Comparison of ENCODE assay signal across 10 cellular contexts in the genomic region with DNA sequence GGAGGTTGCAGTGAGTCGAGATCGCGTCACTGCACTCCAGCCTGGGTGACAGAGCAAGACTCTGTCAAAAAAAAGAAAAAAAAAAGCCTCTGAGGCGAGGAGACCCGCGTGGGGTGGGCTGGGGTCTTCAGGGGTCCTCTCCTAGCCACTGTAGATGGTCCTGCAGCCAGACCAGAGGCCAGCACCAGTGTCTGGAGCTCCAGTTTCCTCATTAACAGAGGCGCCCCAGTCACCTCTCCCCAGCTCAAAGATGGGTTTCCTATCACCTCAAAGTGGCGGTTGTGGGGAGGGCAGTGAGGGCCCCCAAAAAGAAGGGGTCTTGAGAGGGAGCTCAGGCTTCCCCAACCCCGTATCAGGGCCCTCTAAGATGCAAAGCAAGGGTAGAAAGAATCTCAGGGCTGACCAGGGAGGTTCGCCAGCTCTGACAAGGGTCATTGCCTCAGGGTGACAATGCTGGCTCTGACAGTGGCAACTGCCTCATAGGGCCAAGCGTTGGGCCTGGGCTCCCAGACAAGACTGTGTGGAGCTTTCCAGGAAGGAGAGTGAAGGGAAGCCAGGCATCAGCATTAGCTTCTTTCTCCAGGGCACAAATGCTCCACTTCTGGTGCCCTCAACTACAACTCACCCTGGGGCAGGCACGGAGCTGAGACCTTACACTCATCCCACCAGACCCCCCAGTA. TPM values are rescaled to one million over a fixed set of nuclear protein-coding genes. Genes with fewer than 3 reads are reported as not detected.
DNase-seq lines count a peak whose midpoint lies in the region; ATAC-seq, FAIRE-seq and TF ChIP-seq lines count a peak whose summit lies in the region.
"Had no signal": no experiment of that assay in that cellular context is flagged by ENCODE, and none has a peak within 500 bp of the region (broad histone marks: within the 10 kb centered on the region; RNA-seq: fewer than 3 reads in every experiment).

No MANE protein-coding gene starts in this region.

- WGBS in IMR-90 (ENCODE audit: extremely low coverage in 2 of 2, insufficient read length in 1 of 2), 2 experiments, result no CpG with 5 or more reads among the region's 12 CpGs
- WGBS in psoas muscle, 3 donors, result 69 to 74% (median 72%) methylated on average over 12 of the region's 12 CpGs

- in situ Hi-C loops in IMR-90 (cut with MboI; ENCODE audit: low sequenced_read_pairs), result no loop called here
- in situ Hi-C loops in GM13977 (cut with MboI; ENCODE audit: low pct_unique_long_range_greater_than_20kb, low sequenced_read_pairs, unreplicated experiment), result no loop called here

- no peak overlapping the region for H3K56ac ChIP-seq in IMR-90 (ENCODE audit: extremely low read depth, insufficient read depth, low read length)

- peak overlapping the region; percentile 54; the same call in 1 of the 2 replicates for H3K23ac ChIP-seq in IMR-90 (ENCODE audit: low read depth, low read length)

- no peaks in the 10 kb centered on the region for H3K9me3 Mint-ChIP-seq in activated CD4-positive, alpha-beta memory T cell treated with anti-CD3 and anti-CD28 coated beads, Interleukin-2, amount 10 ng/mL, durations not matched to agents 7 days and 5 days

- H2BK15ac ChIP-seq in IMR-90 (ENCODE audit: low read depth, low read length), result no peak overlapping the region

- DNase-seq in IMR-90 (no peak), left ventricle myocardium inferior (peak; percentile 59), psoas muscle (no peak), GM13977 (ENCODE audit: low spot score) (no peak), SW480 (ENCODE audit: low spot score) (no peak), DMS153 treated with DMSO at 0.1 percent for 48 hours (lab: John Stamatoyannopoulos, UW; ENCODE audit: unreplicated experiment) (no peak), HTR-8/SVneo (ENCODE audit: insufficient read length, low spot score) (no peak)
- no peak for DNase-seq in activated CD4-positive, alpha-beta memory T cell treated with anti-CD3 and anti-CD28 coated beads, Interleukin-2, amount 10 ng/mL, durations not matched to agents 7 days and 5 days
- DNase-seq: Kasumi-1 had no signal

- H2AK5ac ChIP-seq in IMR-90 (ENCODE audit: low read depth, low read length), result peak overlapping the region; percentile 12; the same call in 1 of the 2 replicates

- peaks cover 72% of the 10 kb centered on the region for H4K20me1 ChIP-seq in IMR-90 (ENCODE audit: insufficient read depth, low read length)

- FAIRE-seq in HTR-8/SVneo (lab: Jason Lieb, UNC), result no peak

- TF ChIP-seq RAD21 in IMR-90 (IDR thresholded peaks at IDR 0.05; ENCODE audit: low read length), result no peak

- dilution Hi-C loops in IMR-90 (cut with HindIII; ENCODE audit: low sequenced_read_pairs, unreplicated experiment), result no loop called here

- no peak overlapping the region for H4K8ac ChIP-seq in IMR-90 (ENCODE audit: low read depth in 2 of 2, low read length in 2 of 2)

- POLR2A ChIA-PET in IMR-90 (lab: Charles Lee; ENCODE audit: unreplicated experiment), result interaction anchor here (0.6 to 0.7 kb wide), 2 partner anchors 9 to 14 kb away, joined by 3 to 5 read pairs; no protein-coding TSS in a partner anchor
- POLR2A ChIA-PET in activated CD4-positive, alpha-beta memory T cell treated with anti-CD3 and anti-CD28 coated beads, Interleukin-2, amount 10 ng/mL, durations not matched to agents 7 days and 5 days (lab: Charles Lee), result interaction anchor here (0.6 to 19.2 kb wide), 19 partner anchors 10 to 188 kb away, joined by 3 to 905 read pairs (median 9); partner anchors contain the start of genes FBXW11, STK10 and UBTD2

- no TSS peak for BruUV-seq in IMR-90 (replicated peaks; lab: Mats Ljungman, UMichigan)

- H3K36me3 Mint-ChIP-seq in activated CD4-positive, alpha-beta memory T cell treated with anti-CD3 and anti-CD28 coated beads, Interleukin-2, amount 10 ng/mL, durations not matched to agents 7 days and 5 days (ENCODE audit: low read depth), result peaks cover 91% of the 10 kb centered on the region

- H3K14ac ChIP-seq in IMR-90 (replicated peaks; ENCODE audit: low read depth, low read length), result no peak overlapping the region; the same call in 1 of the 2 replicates

- peaks cover 4% of the 10 kb centered on the region for H3K4me1 ChIP-seq in IMR-90 (ENCODE audit: control insufficient read depth, insufficient read depth, low read length)
- peaks cover 66% of the 10 kb centered on the region for H3K4me1 ChIP-seq in left ventricle myocardium inferior
- peaks cover 32% of the 10 kb centered on the region for H3K4me1 ChIP-seq in psoas muscle

- H3K4me2 ChIP-seq in IMR-90 (ENCODE audit: low read depth, low read length), result no peak overlapping the region

- H3K9me3 ChIP-seq in IMR-90 (ENCODE audit: control insufficient read depth, insufficient read depth, low read length), result no peaks in the 10 kb centered on the region
- no peaks in the 10 kb centered on the region for H3K9me3 ChIP-seq in left ventricle myocardium inferior (replicated peaks)
- no peaks in the 10 kb centered on the region for H3K9me3 ChIP-seq in psoas muscle

- H3K4me3 ChIP-seq in IMR-90 (ENCODE audit: insufficient read depth, low read depth, low read length) (no peak overlapping the region), left ventricle myocardium inferior (no peak overlapping the region), psoas muscle (no peak overlapping the region)

- H3K27ac ChIP-seq in IMR-90 (ENCODE audit: insufficient read depth, low read length), result no peak overlapping the region
- H3K27ac ChIP-seq in left ventricle myocardium inferior (replicated peaks), result peak overlapping the region; percentile 72
- peak overlapping the region; percentile 19 for H3K27ac ChIP-seq in psoas muscle

- intact Hi-C loops in IMR-90 (cut with micrococcal nuclease), result no loop called here
- intact Hi-C loops in left ventricle myocardium inferior (cut with micrococcal nuclease), result no loop called here
- intact Hi-C loops in psoas muscle (cut with DNase I), result no loop called here

- CTCF ChIA-PET in IMR-90 (lab: Yijun Ruan, JAX), result interaction anchor here (1.9 kb wide), 1 partner anchor 11 kb away, joined by 5 read pairs; no protein-coding TSS in a partner anchor
- CTCF ChIA-PET in activated CD4-positive, alpha-beta memory T cell treated with anti-CD3 and anti-CD28 coated beads, Interleukin-2, amount 10 ng/mL, durations not matched to agents 7 days and 5 days (lab: Charles Lee), result interaction anchor here (1.0 to 13.1 kb wide), 12 partner anchors 13 to 261 kb away, joined by 3 to 254 read pairs (median 8); partner anchors contain the start of genes FBXW11, STK10 and UBTD2

- H3K18ac ChIP-seq in IMR-90 (ENCODE audit: low read depth, low read length), result no peak overlapping the region

- no peak overlapping the region for H3K9ac ChIP-seq in IMR-90 (ENCODE audit: low read depth, low read length)

- H3K27ac Mint-ChIP-seq in activated CD4-positive, alpha-beta memory T cell treated with anti-CD3 and anti-CD28 coated beads, Interleukin-2, amount 10 ng/mL, durations not matched to agents 7 days and 5 days, result peak overlapping the region; percentile 96

- TF ChIP-seq CTCF in IMR-90 (conservative IDR thresholded peaks at IDR 0.05; ENCODE audit: low read depth, low read length) (no peak), left ventricle myocardium inferior (IDR thresholded peaks at IDR 0.05; ENCODE audit: borderline replicate concordance) (no peak), psoas muscle (IDR thresholded peaks at IDR 0.05) (no peak), GM13977 (IDR thresholded peaks at IDR 0.05; ENCODE audit: extremely low read depth, insufficient read depth, missing control alignments) (no peak)

- no peaks in the 10 kb centered on the region for H3K27me3 Mint-ChIP-seq in activated CD4-positive, alpha-beta memory T cell treated with anti-CD3 and anti-CD28 coated beads, Interleukin-2, amount 10 ng/mL, durations not matched to agents 7 days and 5 days

- no peak overlapping the region for H2BK120ac ChIP-seq in IMR-90 (ENCODE audit: low read depth, low read length)

- H3K9me1 ChIP-seq in IMR-90 (ENCODE audit: insufficient read depth, low read length), result peaks cover 42% of the 10 kb centered on the region

- peaks cover 96% of the 10 kb centered on the region for H3K4me1 Mint-ChIP-seq in activated CD4-positive, alpha-beta memory T cell treated with anti-CD3 and anti-CD28 coated beads, Interleukin-2, amount 10 ng/mL, durations not matched to agents 7 days and 5 days

- no peak for TF ChIP-seq POLR2A in IMR-90 (IDR thresholded peaks at IDR 0.05; ENCODE audit: low read depth, low read length)

- H3K4me3 Mint-ChIP-seq in activated CD4-positive, alpha-beta memory T cell treated with anti-CD3 and anti-CD28 coated beads, Interleukin-2, amount 10 ng/mL, durations not matched to agents 7 days and 5 days, result peak overlapping the region; percentile 87

- ATAC-seq in IMR-90 (ENCODE audit: low read depth) (peak; percentile 15; the same call in 1 of the 2 replicates), psoas muscle (peak in 3 of 4 donors; percentile 66 to 84 (median 75))

- H2AFZ ChIP-seq in IMR-90 (replicated peaks; ENCODE audit: low read length, poor library complexity), result peak overlapping the region; percentile 52

- H3K27me3 ChIP-seq in IMR-90 (ENCODE audit: control insufficient read depth, insufficient read depth, low read length) (no peaks in the 10 kb centered on the region), left ventricle myocardium inferior (ENCODE audit: low read depth) (no peaks in the 10 kb centered on the region), psoas muscle (ENCODE audit: insufficient read depth in 3 of 3, low read length in 2 of 3) (no peaks in the 10 kb centered on the region)

- no peak overlapping the region for H3K4ac ChIP-seq in IMR-90 (ENCODE audit: low read depth, low read length)

- H2BK5ac ChIP-seq in IMR-90 (ENCODE audit: low read depth, low read length, poor library complexity, severe bottlenecking), result no peak overlapping the region

- H4K5ac ChIP-seq in IMR-90 (ENCODE audit: low read depth, low read length), result no peak overlapping the region

- H3K79me1 ChIP-seq in IMR-90 (ENCODE audit: low read depth in 1 of 2, low read length in 2 of 2), result peaks cover 45 to 83% of the 10 kb centered on the region in 2 experiments

- H4K91ac ChIP-seq in IMR-90 (ENCODE audit: insufficient read depth, low read depth, low read length), result no peak overlapping the region

- H3K36me3 ChIP-seq in IMR-90 (ENCODE audit: control insufficient read depth, insufficient read depth, low read length) (peaks cover 6% of the 10 kb centered on the region; the same call in 1 of the 2 replicates), left ventricle myocardium inferior (no peaks in the 10 kb centered on the region), psoas muscle (ENCODE audit: insufficient read depth in 1 of 2, low read depth in 1 of 2) (no peaks in the 10 kb centered on the region)

- no peak overlapping the region for H2BK20ac ChIP-seq in IMR-90 (ENCODE audit: low read depth, low read length)

- peak overlapping the region; percentile 73 for H2AK9ac ChIP-seq in IMR-90 (replicated peaks; ENCODE audit: low read depth, low read length, poor library complexity)

RNA-seq across cellular contexts. Expression of gene STK10, which starts 15.0 kb away (rescaled TPM):
- 15.4 and 16.4 TPM in 2 replicates for total RNA-seq in IMR-90 (2012; rRNA removed)
- 17.8 and 18.5 TPM in 2 replicates for polyA plus RNA-seq in IMR-90 (2012; rRNA removed)
- polyA plus RNA-seq in IMR-90 (2012; cell fraction: cytosol; rRNA removed), result 8.9 and 15.5 TPM in 2 replicates
- polyA plus RNA-seq in IMR-90 (2012; cell fraction: nucleus; rRNA removed; ENCODE audit: low replicate concordance), result 49.7 and 83.4 TPM in 2 replicates
- total RNA-seq in activated CD4-positive, alpha-beta memory T cell treated with anti-CD3 and anti-CD28 coated beads, Interleukin-2, amount 10 ng/mL, durations not matched to agents 7 days and 5 days, result 100 to 1,000 TPM; 301 to 316 TPM
- 5.3 TPM for total RNA-seq in left ventricle myocardium inferior
- total RNA-seq in psoas muscle, result 1 to 10 TPM; 6.1 to 8.6 (median 6.6) TPM
- 1 to 10 TPM; 1.9 to 6.4 (median 3.7) TPM for polyA plus RNA-seq in psoas muscle

RNA-seq across cellular contexts. Expression of gene EFCAB9, which starts 20.9 kb away (rescaled TPM):
- total RNA-seq in IMR-90 (2012; rRNA removed), result not detected in 2 replicates
- not detected in 2 replicates for polyA plus RNA-seq in IMR-90 (2012; rRNA removed)
- polyA plus RNA-seq in IMR-90 (2012; cell fraction: cytosol; rRNA removed), result not detected in 2 replicates
- not detected in 2 replicates for polyA plus RNA-seq in IMR-90 (2012; cell fraction: nucleus; rRNA removed; ENCODE audit: low replicate concordance)
- total RNA-seq in activated CD4-positive, alpha-beta memory T cell treated with anti-CD3 and anti-CD28 coated beads, Interleukin-2, amount 10 ng/mL, durations not matched to agents 7 days and 5 days, result not detected
- total RNA-seq in left ventricle myocardium inferior, result not detected
- not detected for total RNA-seq in psoas muscle
- under 1 TPM in 1 of 3 donors, not detected in 2; 0.08 TPM for polyA plus RNA-seq in psoas muscle
- total RNA-seq: omental fat pad had no signal

Comparison
In these comparisons a context has a peak if more than half of its experiments do, and no peak if none do; other contexts are left out.
1. RNA of gene STK10, which starts 15.0 kb away (total RNA-seq): 301 to 316 TPM in activated CD4-positive, alpha-beta memory T cell treated with anti-CD3 and anti-CD28 coated beads, Interleukin-2, amount 10 ng/mL, durations not matched to agents 7 days and 5 days; 15.4 to 16.4 TPM in IMR-90, 6.1 to 8.6 TPM in psoas muscle and 5.3 TPM in left ventricle myocardium inferior (single experiment); every median in the first group is over 10 times any median in the second.